Comparison of ENCODE assay signal across 15 cellular contexts in the genomic region with DNA sequence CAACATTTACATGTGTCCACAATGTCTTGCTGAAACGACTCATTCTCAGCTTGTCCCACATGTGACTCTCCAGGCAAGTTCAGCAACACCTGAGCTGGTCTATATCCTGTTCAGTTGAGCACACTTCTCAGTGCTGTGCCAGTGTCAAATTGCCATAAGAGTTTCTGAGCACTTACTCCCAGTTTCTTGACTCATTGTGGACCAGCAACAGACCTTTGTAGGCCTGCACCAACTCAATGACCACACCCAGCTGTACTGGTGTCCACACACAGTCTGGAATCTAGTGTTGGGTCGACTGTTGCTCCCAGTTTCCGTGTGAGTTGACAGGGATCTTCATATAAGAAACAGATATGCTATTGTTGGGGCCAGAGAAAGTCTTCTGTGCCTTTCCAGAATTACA.
DNase-seq lines count a peak whose midpoint lies in the region; ATAC-seq and TF ChIP-seq lines count a peak whose summit lies in the region.
"Had no signal": no experiment of that assay in that cellular context is flagged by ENCODE, and none has a peak within 500 bp of the region (broad histone marks: within the 10 kb centered on the region; RNA-seq: fewer than 3 reads in every experiment).

No MANE protein-coding gene starts in this region.

- H3K9ac ChIP-seq in colonic mucosa (ENCODE audit: low read depth in 2 of 2, low read length in 2 of 2): no peak overlapping the region

- H3K4me1 ChIP-seq in colonic mucosa: no peaks in the 10 kb centered on the region
- H3K4me1 ChIP-seq in mucosa of descending colon (ENCODE audit: low read depth): peaks cover 3% of the 10 kb centered on the region
- no peaks in the 10 kb centered on the region for H3K4me1 ChIP-seq in spleen
- H3K4me1 ChIP-seq in uterus: no peaks in the 10 kb centered on the region
- H3K4me1 ChIP-seq: A549, BE2C had no signal

- TF ChIP-seq POLR2A in spleen (IDR thresholded peaks at IDR 0.05) (no peak), uterus (IDR thresholded peaks at IDR 0.05) (no peak)

- peak; percentile 79 for ATAC-seq in mucosa of descending colon
- ATAC-seq: A549 had no signal

- no peaks in the 10 kb centered on the region for H3K9me3 ChIP-seq in colonic mucosa
- H3K9me3 ChIP-seq in mucosa of descending colon: no peaks in the 10 kb centered on the region
- H3K9me3 ChIP-seq in spleen: peaks cover 0 to 7% (median under 1%) of the 10 kb centered on the region in 8 donors
- no peaks in the 10 kb centered on the region for H3K9me3 ChIP-seq in uterus
- H3K9me3 ChIP-seq: A549, BE2C had no signal

- H3K36me3 ChIP-seq in colonic mucosa (no peaks in the 10 kb centered on the region), mucosa of descending colon (ENCODE audit: low read depth) (no peaks in the 10 kb centered on the region), spleen (no peaks in the 10 kb centered on the region), uterus (no peaks in the 10 kb centered on the region)
- H3K36me3 ChIP-seq: BE2C had no signal

- H3K27me3 ChIP-seq in colonic mucosa: no peaks in the 10 kb centered on the region
- no peaks in the 10 kb centered on the region for H3K27me3 ChIP-seq in spleen (replicated peaks in 1 of 7)
- no peaks in the 10 kb centered on the region for H3K27me3 ChIP-seq in uterus
- H3K27me3 ChIP-seq: BE2C had no signal

- 56 to 77% (median 69%) methylated on average over 3 of the region's 3 CpGs for WGBS in spleen, 5 donors

- peak overlapping the region; percentile 15 for H3K27ac ChIP-seq in colonic mucosa
- H3K27ac ChIP-seq in spleen: peak overlapping the region in 5 of 8 donors; percentile 3 to 51 (median 24)
- no peak overlapping the region for H3K27ac ChIP-seq in uterus
- H3K27ac ChIP-seq: A549, C4-2B had no signal

- intact Hi-C loops in colonic mucosa (cut with DNase I): no loop called here
- intact Hi-C loops in mucosa of descending colon (cut with DNase I, micrococcal nuclease): no loop called here
- intact Hi-C loops in spleen (cut with DNase I; ENCODE audit: low total_unique reads): no loop called here
- intact Hi-C loops in uterus (cut with DNase I; ENCODE audit: low total_unique reads): no loop called here

- DNase-seq in colonic mucosa (no peak), mucosa of descending colon (no peak), spleen (no peak), uterus (no peak), DMS153 treated with DMSO at 0.1 percent for 48 hours (lab: John Stamatoyannopoulos, UW; ENCODE audit: unreplicated experiment) (no peak), OCI-M1 (lab: John Stamatoyannopoulos, UW) (no peak)
- DNase-seq: BE2C; CD4-positive, alpha-beta memory T cell; DMS153; DND-41; GDM1; GOT3; H9 had no signal

- no peak overlapping the region for H3K4me3 ChIP-seq in colonic mucosa
- H3K4me3 ChIP-seq in mucosa of descending colon: no peak overlapping the region
- H3K4me3 ChIP-seq in spleen: no peak overlapping the region
- H3K4me3 ChIP-seq in uterus: no peak overlapping the region
- H3K4me3 ChIP-seq: A549 had no signal

- TF ChIP-seq CTCF in colonic mucosa (IDR thresholded peaks at IDR 0.05) (no peak), mucosa of descending colon (IDR thresholded peaks at IDR 0.05) (no peak), spleen (IDR thresholded peaks at IDR 0.05 in 8 of 11, conservative IDR thresholded peaks at IDR 0.05 in 3 of 11) (no peak), uterus (IDR thresholded peaks at IDR 0.05) (no peak)

Comparison
In these comparisons a context has a peak if more than half of its experiments do, and no peak if none do; other contexts are left out.
1. H3K27ac ChIP-seq: peak in colonic mucosa (single experiment) and spleen (5 of 8); none in uterus (0 of 2).